Comparison of ENCODE assay signal across 1 cellular context in the genomic region with DNA sequence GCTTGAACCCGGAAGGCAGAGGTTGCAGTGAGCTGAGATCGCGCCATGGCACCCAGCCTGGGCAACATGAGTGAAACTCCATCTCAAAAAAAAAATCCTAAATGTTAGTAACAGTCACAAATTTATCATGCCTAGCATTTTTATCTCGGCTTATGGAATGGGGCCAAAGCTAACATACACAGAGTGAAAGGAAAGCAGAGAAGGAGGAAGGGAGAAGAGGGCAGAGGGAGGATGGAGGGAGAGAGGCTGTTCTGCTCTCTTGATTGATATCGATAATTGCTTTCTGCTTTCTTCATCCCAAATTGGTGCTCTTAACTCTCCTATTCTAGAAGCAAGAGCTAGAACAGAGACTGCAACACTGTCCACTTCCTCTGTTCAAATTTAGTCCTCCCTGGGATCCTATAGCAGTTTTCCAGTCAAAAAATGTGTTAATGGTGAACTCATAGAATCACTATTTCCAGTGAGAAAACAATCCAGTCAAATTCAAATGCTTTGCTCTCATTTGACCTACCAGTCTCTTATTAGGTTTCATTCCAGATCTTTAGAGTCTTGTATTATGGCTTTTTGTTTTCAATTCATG.
TF ChIP-seq lines count a peak whose summit lies in the region.

No MANE protein-coding gene starts in this region.

TF ChIP-seq in GM23338, 12 proteins besides CTCF, POLR2A, EP300 and RAD21 (continued from another document):
- TF ChIP-seq REST (IDR thresholded peaks at IDR 0.05; ENCODE audit: unreplicated experiment) (no peak), ETS1 (IDR thresholded peaks at IDR 0.05) (no peak), POLR2AphosphoS5 (IDR thresholded peaks at IDR 0.05; ENCODE audit: low read depth) (no peak), JUNB (IDR thresholded peaks at IDR 0.05; ENCODE audit: unreplicated experiment) (no peak), ZNF114 (CRISPR knock-in tag; IDR thresholded peaks at IDR 0.05) (no peak), NANOG (IDR thresholded peaks at IDR 0.05; ENCODE audit: borderline replicate concordance) (no peak), CREB1 (CRISPR knock-in tag; IDR thresholded peaks at IDR 0.05; ENCODE audit: low read depth) (no peak), EZH2phosphoT487 (IDR thresholded peaks at IDR 0.05; ENCODE audit: unreplicated experiment) (no peak), EZH2 (IDR thresholded peaks at IDR 0.05; ENCODE audit: low read depth, unreplicated experiment) (no peak), ZNF462 (CRISPR knock-in tag; IDR thresholded peaks at IDR 0.05) (no peak), ZNF331 (CRISPR knock-in tag; IDR thresholded peaks at IDR 0.05; ENCODE audit: low read depth) (no peak)
